17 cellular contexts compared by ENCODE assay signal in the genomic region with DNA sequence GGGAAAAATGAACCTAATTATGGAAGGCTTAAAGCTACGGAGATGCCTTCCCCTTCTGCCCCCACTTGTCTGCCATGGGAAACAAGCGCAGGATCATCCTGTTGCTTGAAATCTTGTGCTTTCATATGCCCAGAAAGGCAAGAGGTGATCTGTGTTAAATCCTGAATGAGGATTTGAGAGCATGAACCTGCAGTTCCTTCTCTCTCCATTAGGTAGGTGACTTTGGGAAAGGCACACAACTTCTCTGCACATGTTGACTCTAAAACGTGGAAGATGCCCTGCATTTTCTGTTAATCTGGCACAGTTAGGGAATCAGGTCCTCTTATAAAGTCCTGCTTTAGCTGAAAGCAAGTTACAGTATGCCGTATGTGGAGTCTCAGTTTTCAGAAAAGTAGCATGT. TPM values are rescaled to one million over a fixed set of nuclear protein-coding genes. Genes with fewer than 3 reads are reported as not detected.
A peak's percentile ranks its signal among the peaks of the same experiment; 100 is the strongest.
DNase-seq lines count a peak whose midpoint lies in the region; ATAC-seq, FAIRE-seq and TF ChIP-seq lines count a peak whose summit lies in the region.
"Had no signal": no experiment of that assay in that cellular context is flagged by ENCODE, and none has a peak within 500 bp of the region (broad histone marks: within the 10 kb centered on the region; RNA-seq: fewer than 3 reads in every experiment).

No MANE protein-coding gene starts in this region.

- no peaks in the 10 kb centered on the region for H3K36me3 Mint-ChIP-seq in mesothelial cell of epicardium
- H3K36me3 Mint-ChIP-seq: natural killer cell treated with Interleukin-12 subunit alpha and Interleukin-12 subunit beta and Interleukin-15 and Interleukin-18, amount 100 ng/mL, for 72 hours had no signal

- TF ChIP-seq CTCF in GM12878 (IDR thresholded peaks at IDR 0.05 in 2 of 3, conservative IDR thresholded peaks at IDR 0.05 in 1 of 3; ENCODE audit: control insufficient read depth in 2 of 3, extremely low read depth in 1 of 3, insufficient read depth in 1 of 3, low read depth in 3 of 3, low read length in 3 of 3) (peak in 2 of 3 experiments; percentile 12 to 33; a peak in 1 of 6 replicates), mesothelial cell of epicardium (IDR thresholded peaks at IDR 0.05; ENCODE audit: unreplicated experiment) (peak; percentile 52), left lung (IDR thresholded peaks at IDR 0.05) (no peak)

- H3K4me3 Mint-ChIP-seq in mesothelial cell of epicardium, result no peak overlapping the region
- H3K4me3 Mint-ChIP-seq: activated CD4-positive, alpha-beta T cell treated with anti-CD3 and anti-CD28 coated beads, Interleukin-2, amount 10 ng/mL, durations not matched to agents 24 days and 14 days; brain; natural killer cell treated with Interleukin-12 subunit alpha and Interleukin-12 subunit beta and Interleukin-15 and Interleukin-18, amount 100 ng/mL, for 72 hours had no signal

- TF ChIP-seq EP300 in GM12878 (IDR thresholded peaks at IDR 0.05; ENCODE audit: borderline replicate concordance in 1 of 2, control insufficient read depth in 1 of 2, low read depth in 2 of 2, low read length in 2 of 2), result no peak

- FAIRE-seq in GM12878 (lab: Jason Lieb, UNC), result no peak
- FAIRE-seq: islet of Langerhans had no signal

- peak; percentile 10 for DNase-seq in DMS 273 (lab: John Stamatoyannopoulos, UW; ENCODE audit: unreplicated experiment)
- no peak for DNase-seq in DMS 273 treated with DMSO at 0.1 percent for 48 hours (lab: John Stamatoyannopoulos, UW)
- DNase-seq in GM12878 (ENCODE audit: low read depth, low spot score), result no peak
- DNase-seq in mesothelial cell of epicardium (ENCODE audit: low spot score in 2 of 2, unreplicated experiment in 2 of 2), result no peak
- no peak for DNase-seq in NCI-H2107 treated with DMSO at 0.1 percent for 48 hours (lab: John Stamatoyannopoulos, UW; ENCODE audit: unreplicated experiment)
- no peak for DNase-seq in left lung
- DNase-seq: 8988T; activated CD4-positive, alpha-beta T cell treated with anti-CD3 and anti-CD28 coated beads, Interleukin-2, amount 10 ng/mL, durations not matched to agents 24 days and 14 days; NCI-H1417; NK-92 treated with Interleukin-12 subunit alpha and Interleukin-12 subunit beta, amount 100 ng/mL, for 24 hours had no signal

- H3K27ac ChIP-seq in GM12878 (ENCODE audit: control insufficient read depth, insufficient read depth), result no peak overlapping the region
- H3K27ac ChIP-seq in left lung, result no peak overlapping the region
- H3K27ac ChIP-seq: epithelial cell of prostate had no signal

- no peaks in the 10 kb centered on the region for H3K4me1 ChIP-seq in GM12878 (ENCODE audit: control insufficient read depth, insufficient read depth, low read length)
- H3K4me1 ChIP-seq in left lung, result no peaks in the 10 kb centered on the region

- no peaks in the 10 kb centered on the region for H4K20me1 ChIP-seq in GM12878 (ENCODE audit: control insufficient read depth, insufficient read depth)

- SMC1A ChIA-PET in GM12878 (lab: Charles Lee; ENCODE audit: uncharacterized antibody, unreplicated experiment), result interaction anchor here (1.6 kb wide), 1 partner anchor 12 kb away, joined by 5 read pairs; no protein-coding TSS in a partner anchor

- POLR2A ChIA-PET in GM12878 (lab: Charles Lee), result no interaction called here

- no peak overlapping the region for H3K27ac Mint-ChIP-seq in mesothelial cell of epicardium
- H3K27ac Mint-ChIP-seq: activated CD4-positive, alpha-beta T cell treated with anti-CD3 and anti-CD28 coated beads, Interleukin-2, amount 10 ng/mL, durations not matched to agents 24 days and 14 days; activated T-helper 2 cell treated with anti-CD3 and anti-CD28 coated beads, Interferon-gamma antibody, Interleukin-2, Interleukin-4, amounts not matched to agents 10 μg/mL and 5 μg/mL and 100 μg/mL, durations not matched to agents 14 hours and 24 hours and 36 hours; natural killer cell treated with Interleukin-12 subunit alpha and Interleukin-12 subunit beta and Interleukin-15 and Interleukin-18, amount 100 ng/mL, for 72 hours had no signal

- RAD21 ChIA-PET in GM12878 (lab: Charles Lee; ENCODE audit: unreplicated experiment), result no interaction called here

- no peak for TF ChIP-seq POLR2A in GM12878 (IDR thresholded peaks at IDR 0.05; ENCODE audit: low read depth, low read length)

- H3K79me2 ChIP-seq in GM12878 (ENCODE audit: control insufficient read depth, insufficient read depth, low read length), result no peaks in the 10 kb centered on the region

- TF ChIP-seq RAD21 in GM12878 (IDR thresholded peaks at IDR 0.05; ENCODE audit: insufficient read depth, low read depth, low read length), result no peak

- no peak overlapping the region for H3K4me3 ChIP-seq in GM12878
- no peak overlapping the region for H3K4me3 ChIP-seq in left lung

- CTCF ChIA-PET in GM12878 (lab: Yijun Ruan, JAX), result interaction anchor here (1.3 kb wide), 1 partner anchor 11 kb away, joined by 5 read pairs; no protein-coding TSS in a partner anchor

- H3K4me2 ChIP-seq in GM12878 (ENCODE audit: control insufficient read depth, insufficient read depth), result no peak overlapping the region

- H3K36me3 ChIP-seq in GM12878 (ENCODE audit: control insufficient read depth in 2 of 2, insufficient read depth in 2 of 2, low read length in 1 of 2), result no peaks in the 10 kb centered on the region
- no peaks in the 10 kb centered on the region for H3K36me3 ChIP-seq in left lung

- intact Hi-C loops in GM12878 (cut with micrococcal nuclease; ENCODE audit: unreplicated experiment), result no loop called here
- intact Hi-C loops in left lung (cut with DNase I), result no loop called here

- H3K27me3 Mint-ChIP-seq in mesothelial cell of epicardium (ENCODE audit: low read depth), result no peaks in the 10 kb centered on the region
- H3K27me3 Mint-ChIP-seq: brain had no signal

- H3K4me1 Mint-ChIP-seq in mesothelial cell of epicardium, result peaks cover 3% of the 10 kb centered on the region
- H3K4me1 Mint-ChIP-seq: activated CD4-positive, alpha-beta T cell treated with anti-CD3 and anti-CD28 coated beads, Interleukin-2, amount 10 ng/mL, durations not matched to agents 24 days and 14 days; brain had no signal

- no peak overlapping the region for H3K9ac ChIP-seq in GM12878 (ENCODE audit: control insufficient read depth, insufficient read depth, low read length)

- H2AFZ ChIP-seq in GM12878 (ENCODE audit: control insufficient read depth, low read depth, low read length), result no peak overlapping the region

- ATAC-seq in HG02870 (IDR thresholded peaks at IDR 0.05; ENCODE audit: unreplicated experiment) (peak; percentile 57), GM12878 (peak; percentile 53; the same call in 2 of the 3 replicates), GM21423 (IDR thresholded peaks at IDR 0.05; ENCODE audit: unreplicated experiment) (no peak), left lung (no peak)
- ATAC-seq: natural killer cell treated with Interleukin-12 subunit alpha and Interleukin-12 subunit beta and Interleukin-15 and Interleukin-18, amount 100 ng/mL, for 72 hours had no signal

- in situ Hi-C loops in GM12878 (cut with MboI), result no loop called here

- BruUV-seq in GM12878 (replicated peaks; lab: Mats Ljungman, UMichigan), result no TSS peak

- H3K27me3 ChIP-seq in GM12878 (replicated peaks in 1 of 2; ENCODE audit: control insufficient read depth in 2 of 2, insufficient read depth in 2 of 2, low read length in 1 of 2) (no peaks in the 10 kb centered on the region), left lung (peaks cover 0 to 8% of the 10 kb centered on the region in 2 donors)

- no peaks in the 10 kb centered on the region for H3K9me3 Mint-ChIP-seq in mesothelial cell of epicardium
- H3K9me3 Mint-ChIP-seq: activated CD4-positive, alpha-beta T cell treated with anti-CD3 and anti-CD28 coated beads, Interleukin-2, amount 10 ng/mL, durations not matched to agents 24 days and 14 days; activated T-helper 2 cell treated with anti-CD3 and anti-CD28 coated beads, Interferon-gamma antibody, Interleukin-2, Interleukin-4, amounts not matched to agents 10 μg/mL and 5 μg/mL and 100 μg/mL, durations not matched to agents 14 hours and 24 hours and 36 hours; brain; natural killer cell treated with Interleukin-12 subunit alpha and Interleukin-12 subunit beta and Interleukin-15 and Interleukin-18, amount 100 ng/mL, for 72 hours had no signal

- H3K9me3 ChIP-seq in GM12878 (replicated peaks; ENCODE audit: control insufficient read depth, insufficient read depth, low read length) (no peaks in the 10 kb centered on the region), left lung (no peaks in the 10 kb centered on the region)

- 39% methylated on average over 4 of the region's 4 CpGs for WGBS in GM12878 (ENCODE audit: insufficient coverage, insufficient replicate concordance, low lambda C conversion rate, missing lambda C conversion rate)

TF ChIP-seq in GM12878, 131 proteins besides CTCF, POLR2A, EP300 and RAD21 (continues in another document):
- TF ChIP-seq MYC (IDR thresholded peaks at IDR 0.05; ENCODE audit: insufficient read depth, insufficient read length, insufficient replicate concordance, low read length, severe bottlenecking), result no peak
- TF ChIP-seq, protein P1, sequence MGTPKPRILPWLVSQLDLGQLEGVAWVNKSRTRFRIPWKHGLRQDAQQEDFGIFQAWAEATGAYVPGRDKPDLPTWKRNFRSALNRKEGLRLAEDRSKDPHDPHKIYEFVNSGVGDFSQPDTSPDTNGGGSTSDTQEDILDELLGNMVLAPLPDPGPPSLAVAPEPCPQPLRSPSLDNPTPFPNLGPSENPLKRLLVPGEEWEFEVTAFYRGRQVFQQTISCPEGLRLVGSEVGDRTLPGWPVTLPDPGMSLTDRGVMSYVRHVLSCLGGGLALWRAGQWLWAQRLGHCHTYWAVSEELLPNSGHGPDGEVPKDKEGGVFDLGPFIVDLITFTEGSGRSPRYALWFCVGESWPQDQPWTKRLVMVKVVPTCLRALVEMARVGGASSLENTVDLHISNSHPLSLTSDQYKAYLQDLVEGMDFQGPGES (IDR thresholded peaks at IDR 0.05), result no peak
- TF ChIP-seq CREB1 (IDR thresholded peaks at IDR 0.05; ENCODE audit: low read depth), result no peak

RNA-seq across cellular contexts. Expression of gene MTR, which starts 46.6 kb away (rescaled TPM):
- 126 and 132 TPM in 2 replicates for total RNA-seq in GM12878 (2013; cell fraction: nucleolus; rRNA removed)
- total RNA-seq in GM12878 (2014; rRNA removed) (21.8 and 23.9 TPM in 2 replicates), GM12878 (2014; rRNA removed; fragmentation: Illumina TruSeq; extraction: Trizol) (22.5 and 24.0 TPM in 2 replicates), GM12878 (2021) (38.7 TPM in 2 replicates), mesothelial cell of epicardium (60.4 to 62.5 TPM (median 61.6 TPM) in 3 replicates), left lung (10 to 100 TPM; 35.9 to 40.4 TPM)
- polyA plus RNA-seq in GM12878 (2011; ENCODE audit: low read depth), result 7.8 TPM
- polyA plus RNA-seq in GM12878 (2011; rRNA removed) (29.1 and 43.0 TPM in 2 replicates), GM12878 (2014; fragmentation: Illumina TruSeq; extraction: Trizol) (13.8 and 16.5 TPM in 2 replicates), GM12878 (2014; fragmentation: Nextera tagmentation; extraction: Ambion mirVana) (1 to 10 TPM; 2.4 to 5.3 TPM), GM12878 (2014; rRNA removed) (12.2 and 14.2 TPM in 2 replicates), GM12878 (2016; fragmentation: Nextera tagmentation; extraction: Ambion mirVana) (10 to 100 TPM; 13.6 to 18.8 TPM)
- 11.2 and 12.6 TPM in 2 replicates for polyA plus RNA-seq in GM12878 (2011; cell fraction: cytosol; rRNA removed)
- polyA plus RNA-seq in GM12878 (2011; cell fraction: nucleus; rRNA removed), result 38.6 and 39.1 TPM in 2 replicates
- polyA plus RNA-seq in GM12878 (2012), result 13.1 and 15.8 TPM in 2 replicates
- 52.1 and 70.2 TPM in 2 replicates for polyA minus RNA-seq in GM12878 (2011; rRNA and poly(A)+ RNA removed)
- 16.3 and 22.7 TPM in 2 replicates for polyA minus RNA-seq in GM12878 (2011; cell fraction: cytosol; rRNA and poly(A)+ RNA removed)
- polyA minus RNA-seq in GM12878 (2011; cell fraction: nucleus; rRNA and poly(A)+ RNA removed), result 19.6 and 25.7 TPM in 2 replicates

Comparison
In these comparisons a context has a peak if more than half of its experiments do, and no peak if none do; other contexts are left out.
1. ATAC-seq: peak in HG02870 (single experiment) and GM12878 (single experiment); none in GM21423 (single experiment) and left lung (single experiment).
2. CTCF ChIP-seq: peak in GM12878 (2 of 3) and mesothelial cell of epicardium (single experiment); none in left lung (0 of 2).